In genomic region chr11:114556135-114556534, GRCh38 we compare ENCODE assay signal across 29 cellular contexts. TPM values are rescaled to one million over a fixed set of nuclear protein-coding genes. Genes with fewer than 3 reads are reported as not detected.
"Had no signal": no experiment of that assay in that cellular context is flagged by ENCODE, and none has a peak within 500 bp of the region (broad histone marks: within the 10 kb centered on the region; RNA-seq: fewer than 3 reads in every experiment).

No MANE protein-coding gene starts in this region.

- H3K27me3 ChIP-seq: cardiac muscle cell, upper lobe of left lung had no signal

- H3K4me3 ChIP-seq: cardiac muscle cell, thoracic aorta, upper lobe of left lung had no signal

- H3K9me3 ChIP-seq: thoracic aorta, upper lobe of left lung had no signal

- H3K4me1 ChIP-seq: foreskin keratinocyte, upper lobe of left lung had no signal

- DNase-seq: activated B cell treated with CpG ODN at 0.5 μM for 24 hours; activated CD4-positive, alpha-beta T cell treated with anti-CD3 and anti-CD28 coated beads for 36 hours; activated CD4-positive, alpha-beta T cell treated with anti-CD3 and anti-CD28 coated beads, Interleukin-2, amount 50 U/mL, for 4 hours; activated CD8-positive, alpha-beta memory T cell treated with anti-CD3 and anti-CD28 coated beads, Interleukin-2, amount 50 U/mL, for 48 hours; activated naive CD4-positive, alpha-beta T cell treated with Interleukin-2 at 50 U/mL for 16 hours; activated naive CD8-positive, alpha-beta T cell treated with anti-CD3 and anti-CD28 coated beads for 36 hours; activated T-cell treated with anti-CD3 and anti-CD28 coated beads, Interleukin-2, amount 50 U/mL, for 4 hours; amniotic stem cell; effector CD4-positive, alpha-beta T cell; foreskin keratinocyte; naive thymus-derived CD4-positive, alpha-beta T cell; stimulated activated CD4-positive, alpha-beta T cell treated with anti-CD3 and anti-CD28 coated beads, Interleukin-2, amount 100 ng/mL, for 48 hours; stimulated activated naive CD4-positive, alpha-beta T cell; upper lobe of left lung had no signal

- H3K36me3 ChIP-seq: cardiac muscle cell, thoracic aorta, upper lobe of left lung had no signal

- H3K27ac ChIP-seq: cardiac muscle cell, foreskin keratinocyte, thoracic aorta, upper lobe of left lung had no signal

RNA-seq across cellular contexts. Expression of gene NXPE1, which starts 3.5 kb away (rescaled TPM):
- total RNA-seq: activated B cell treated with CpG ODN at 0.5 μM for 24 hours; activated CD4-positive, alpha-beta T cell treated with anti-CD3 and anti-CD28 coated beads for 36 hours; activated CD8-positive, alpha-beta memory T cell treated with anti-CD3 and anti-CD28 coated beads for 36 hours; activated naive CD8-positive, alpha-beta T cell treated with anti-CD3 and anti-CD28 coated beads for 36 hours; activated T-cell treated with anti-CD3 and anti-CD28 coated beads, Interleukin-2, amount 50 U/mL, for 4 hours; activated T-helper 2 cell treated with anti-CD3 and anti-CD28 coated beads, Interferon-gamma antibody, Interleukin-2, Interleukin-4, amounts not matched to agents 10 μg/mL and 5 μg/mL and 100 μg/mL, durations not matched to agents 14 hours and 24 hours and 36 hours; cardiac muscle cell; cerebellum; epithelial cell of proximal tubule; fibroblast of lung; foreskin keratinocyte; glomerular endothelial cell; liver; mucosa of gallbladder; naive thymus-derived CD4-positive, alpha-beta T cell; neural crest cell; omental fat pad; posterior vena cava; renal cortical epithelial cell; sciatic nerve; thoracic aorta; upper lobe of left lung had no signal

RNA-seq across cellular contexts. Expression of gene NXPE4, which starts 39.5 kb away (rescaled TPM):
- total RNA-seq: activated B cell treated with CpG ODN at 0.5 μM for 24 hours; activated CD4-positive, alpha-beta T cell treated with anti-CD3 and anti-CD28 coated beads for 36 hours; activated CD8-positive, alpha-beta memory T cell treated with anti-CD3 and anti-CD28 coated beads for 36 hours; activated naive CD8-positive, alpha-beta T cell treated with anti-CD3 and anti-CD28 coated beads for 36 hours; activated T-cell treated with anti-CD3 and anti-CD28 coated beads, Interleukin-2, amount 50 U/mL, for 4 hours; activated T-helper 2 cell treated with anti-CD3 and anti-CD28 coated beads, Interferon-gamma antibody, Interleukin-2, Interleukin-4, amounts not matched to agents 10 μg/mL and 5 μg/mL and 100 μg/mL, durations not matched to agents 14 hours and 24 hours and 36 hours; cardiac muscle cell; cerebellum; epithelial cell of proximal tubule; fibroblast of lung; foreskin keratinocyte; glomerular endothelial cell; liver; mucosa of gallbladder; naive thymus-derived CD4-positive, alpha-beta T cell; neural crest cell; omental fat pad; posterior vena cava; renal cortical epithelial cell; sciatic nerve; thoracic aorta had no signal
